ENCODE assay signal across 10 cellular contexts in the genomic region with DNA sequence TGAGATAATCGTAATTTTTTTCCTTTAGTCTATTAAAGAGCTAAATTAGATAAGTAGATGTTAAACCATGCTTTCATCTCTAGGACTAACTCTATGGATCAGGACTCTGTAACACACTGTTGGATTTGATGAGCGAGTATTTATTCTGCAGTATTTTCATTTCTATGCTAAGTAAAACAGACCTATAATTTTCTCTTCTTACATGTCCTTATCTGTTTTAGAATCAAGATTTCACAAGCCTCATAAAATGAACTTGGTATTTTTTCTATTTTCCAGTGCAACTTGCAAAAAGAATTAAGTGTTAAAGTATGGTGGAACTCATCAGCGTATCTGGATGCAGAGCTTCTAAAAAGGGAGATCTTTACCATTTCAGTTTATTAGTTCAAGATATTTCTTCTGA. TPM values are rescaled to one million over a fixed set of nuclear protein-coding genes. Genes with fewer than 3 reads are reported as not detected.
DNase-seq lines count a peak whose midpoint lies in the region; ATAC-seq and TF ChIP-seq lines count a peak whose summit lies in the region.
"Had no signal": no experiment of that assay in that cellular context is flagged by ENCODE, and none has a peak within 500 bp of the region (broad histone marks: within the 10 kb centered on the region; RNA-seq: fewer than 3 reads in every experiment).

No MANE protein-coding gene starts in this region.

- peaks cover 34% of the 10 kb centered on the region for H3K36me3 Mint-ChIP-seq in Calu3 (ENCODE audit: insufficient read depth, unreplicated experiment)
- H3K36me3 Mint-ChIP-seq in brain: peaks cover 35% of the 10 kb centered on the region
- peaks cover 6% of the 10 kb centered on the region for H3K36me3 Mint-ChIP-seq in neural crest cell (ENCODE audit: low read depth)

- H3K27me3 Mint-ChIP-seq in Calu3 (ENCODE audit: unreplicated experiment) (no peaks in the 10 kb centered on the region), brain (peaks cover 9% of the 10 kb centered on the region), neural crest cell (ENCODE audit: low read depth) (peaks cover 5% of the 10 kb centered on the region)

- H3K36me3 ChIP-seq in Karpas-422 (ENCODE audit: insufficient read depth, low read length) (peaks cover 16% of the 10 kb centered on the region), esophagus muscularis mucosa (peaks cover 0 to 4% (median 0%) of the 10 kb centered on the region in 4 donors)

- peak overlapping the region; percentile 90 for H3K9ac ChIP-seq in Karpas-422 (ENCODE audit: low read length)

- H3K9me3 Mint-ChIP-seq in Calu3 (ENCODE audit: low read depth, unreplicated experiment): no peaks in the 10 kb centered on the region
- peaks cover 0 to 3% (median 0%) of the 10 kb centered on the region in 5 experiments for H3K9me3 Mint-ChIP-seq in brain
- no peaks in the 10 kb centered on the region for H3K9me3 Mint-ChIP-seq in neural crest cell

- no peak for ATAC-seq in HG03025 (IDR thresholded peaks at IDR 0.05; ENCODE audit: low FRiP score, unreplicated experiment)

- H3K4me3 ChIP-seq in Karpas-422 (ENCODE audit: low read length) (peak overlapping the region; percentile 82), esophagus muscularis mucosa (peak overlapping the region in 2 of 4 donors; percentile 90 to 93)

- peaks cover 73% of the 10 kb centered on the region for H3K79me2 ChIP-seq in Karpas-422 (ENCODE audit: low read length)

- H3K4me3 Mint-ChIP-seq in Calu3 (ENCODE audit: low read depth, unreplicated experiment): peak overlapping the region; percentile 82
- peak overlapping the region; percentile 88 to 97 (median 95) for H3K4me3 Mint-ChIP-seq in brain
- H3K4me3 Mint-ChIP-seq in neural crest cell: peak overlapping the region; percentile 67

- BruUV-seq in Calu3 (replicated peaks; lab: Mats Ljungman, UMichigan): no TSS peak

- CTCF ChIA-PET in Calu3 (lab: Charles Lee): no interaction called here

- H3K27ac ChIP-seq in Karpas-422 (ENCODE audit: low read length): no peak overlapping the region
- no peak overlapping the region for H3K27ac ChIP-seq in esophagus muscularis mucosa (replicated peaks in 1 of 4)

- intact Hi-C loops in Calu3 (cut with micrococcal nuclease; ENCODE audit: unreplicated experiment) (loop anchor here (10.0 kb wide), 1 partner anchor 162 kb away; no protein-coding TSS in a partner anchor), esophagus muscularis mucosa (cut with DNase I) (loop anchor here (10.0 kb wide), 1 partner anchor 282 kb away; no protein-coding TSS in a partner anchor)

- TF ChIP-seq CTCF in Calu3 (IDR thresholded peaks at IDR 0.05; ENCODE audit: unreplicated experiment): no peak
- TF ChIP-seq CTCF in brain (conservative IDR thresholded peaks at IDR 0.05): no peak
- TF ChIP-seq CTCF in neural crest cell (conservative IDR thresholded peaks at IDR 0.05): no peak
- TF ChIP-seq CTCF in esophagus muscularis mucosa (IDR thresholded peaks at IDR 0.05): no peak

- no peak overlapping the region for H2AFZ ChIP-seq in Karpas-422 (ENCODE audit: low read length)

- H3K9me2 ChIP-seq in Karpas-422 (replicated peaks; ENCODE audit: insufficient read depth, low read length): no peaks in the 10 kb centered on the region

- no peak for TF ChIP-seq EP300 in esophagus muscularis mucosa (IDR thresholded peaks at IDR 0.05)

- H4K20me1 ChIP-seq in Karpas-422 (ENCODE audit: insufficient read depth, low read depth, low read length): peaks cover 26% of the 10 kb centered on the region; the same call in 1 of the 2 replicates

- WGBS in esophagus muscularis mucosa: 89% methylated on average over 3 of the region's 3 CpGs

- no peaks in the 10 kb centered on the region for H3K27me3 ChIP-seq in Karpas-422 (ENCODE audit: low read length)
- H3K27me3 ChIP-seq in esophagus muscularis mucosa: no peaks in the 10 kb centered on the region

- DNase-seq in Calu3 (no peak), Karpas-422 (no peak), neural crest cell (ENCODE audit: low read depth, low spot score) (no peak), NCI-H345 treated with DMSO at 0.1 percent for 48 hours (lab: John Stamatoyannopoulos, UW; ENCODE audit: unreplicated experiment) (no peak), midbrain (lab: John Stamatoyannopoulos, UW) (no peak), esophagus muscularis mucosa (ENCODE audit: extremely low spot score) (no peak)
- DNase-seq: cortex of kidney, NCI-H2227 treated with DMSO at 0.1 percent for 48 hours had no signal

- H3K27ac Mint-ChIP-seq in Calu3 (ENCODE audit: unreplicated experiment) (peak overlapping the region; percentile 74), brain (peak overlapping the region in 3 of 5 experiments; percentile 17 to 91 (median 55)), neural crest cell (ENCODE audit: unreplicated experiment) (peak overlapping the region; percentile 45)

- no peaks in the 10 kb centered on the region for H3K9me3 ChIP-seq in Karpas-422 (ENCODE audit: low read length)
- H3K9me3 ChIP-seq in esophagus muscularis mucosa: no peaks in the 10 kb centered on the region

- H3K4me2 ChIP-seq in Karpas-422 (ENCODE audit: low read depth, low read length, poor library complexity, severe bottlenecking): peak overlapping the region; percentile 78

- H3K4me1 ChIP-seq in Karpas-422 (ENCODE audit: low read length): peaks cover 35% of the 10 kb centered on the region
- peaks cover 30 to 66% (median 60%) of the 10 kb centered on the region in 4 donors for H3K4me1 ChIP-seq in esophagus muscularis mucosa

- TF ChIP-seq POLR2A in esophagus muscularis mucosa (IDR thresholded peaks at IDR 0.05; ENCODE audit: low read depth): no peak

- H3K4me1 Mint-ChIP-seq in Calu3 (ENCODE audit: low read depth, unreplicated experiment) (peaks cover 22% of the 10 kb centered on the region), brain (peaks cover 63% of the 10 kb centered on the region), neural crest cell (peaks cover 34% of the 10 kb centered on the region)

RNA-seq across cellular contexts. Expression of a gene that starts 2.4 kb away (rescaled TPM):
- total RNA-seq in Calu3 (2022) (38.3 and 44.6 TPM in 2 replicates), neural crest cell (45.2 and 47.4 TPM in 2 replicates), esophagus muscularis mucosa (10 to 100 TPM; 30.8 to 44.4 (median 33.3) TPM)
- total RNA-seq in Karpas-422 (2014; rRNA removed; shearing (Covaris generic); ENCODE audit: low replicate concordance): 28.2 and 50.3 TPM in 2 replicates
- polyA plus RNA-seq in brain (ENCODE audit: insufficient read depth, low read depth, low replicate concordance): 5.5 TPM
